In the genomic region with DNA sequence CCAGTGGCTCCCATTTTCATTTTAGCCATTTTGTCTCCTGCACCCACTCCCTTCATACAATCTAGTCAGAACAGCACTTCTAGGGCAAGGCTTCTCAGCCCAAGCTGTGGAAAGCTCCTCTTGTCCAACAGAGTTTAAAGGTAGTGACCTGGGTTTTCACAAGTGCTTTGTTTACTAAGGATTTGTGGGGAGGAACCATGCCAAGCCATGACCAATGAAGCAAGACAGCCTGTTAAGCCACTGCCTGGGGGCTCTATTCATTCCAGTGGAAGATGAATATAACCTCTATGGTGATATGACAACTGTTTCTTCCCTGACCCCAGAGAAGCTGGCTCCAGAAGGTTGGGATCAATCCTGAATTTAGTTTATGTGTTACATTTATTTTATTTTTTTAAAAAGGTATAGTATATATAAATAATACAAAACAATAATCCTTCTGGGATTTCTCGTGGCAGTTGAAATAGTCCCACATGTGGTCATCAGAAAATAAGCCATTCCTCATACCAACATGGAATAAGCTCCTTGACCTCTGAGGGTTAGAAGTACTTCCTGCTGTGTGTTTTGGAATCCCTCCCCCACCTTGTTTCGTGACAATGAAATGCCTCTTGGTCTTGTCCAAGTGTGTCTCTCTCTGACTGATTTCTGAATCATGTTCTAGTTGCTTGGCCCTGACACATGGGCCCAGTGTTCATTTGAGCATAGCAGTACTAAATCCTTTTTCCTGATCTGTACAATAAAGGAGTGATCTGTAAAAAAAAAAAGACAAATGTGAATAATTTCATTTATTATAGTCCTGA, we compare ENCODE assay signal across 11 cellular contexts. TPM values are rescaled to one million over a fixed set of nuclear protein-coding genes. Genes with fewer than 3 reads are reported as not detected.
A peak's percentile ranks its signal among the peaks of the same experiment; 100 is the strongest.
DNase-seq lines count a peak whose midpoint lies in the region; ATAC-seq, FAIRE-seq and TF ChIP-seq lines count a peak whose summit lies in the region.
"Had no signal": no experiment of that assay in that cellular context is flagged by ENCODE, and none has a peak within 500 bp of the region (broad histone marks: within the 10 kb centered on the region; RNA-seq: fewer than 3 reads in every experiment).

No MANE protein-coding gene starts in this region.

- ATAC-seq in memory B cell (ENCODE audit: low read depth) (no peak), HG02588 (IDR thresholded peaks at IDR 0.05; ENCODE audit: unreplicated experiment) (no peak), GM21381 (IDR thresholded peaks at IDR 0.05; ENCODE audit: unreplicated experiment) (no peak)
- ATAC-seq: heart right ventricle had no signal

- no peak overlapping the region for H3K4me3 ChIP-seq in MG63
- no peak overlapping the region for H3K4me3 ChIP-seq in bronchial epithelial cell (ENCODE audit: low read depth, low read length)
- H3K4me3 ChIP-seq: heart right ventricle had no signal

- H3K4me1 Mint-ChIP-seq in memory B cell = peaks cover 15% of the 10 kb centered on the region

- FAIRE-seq in bronchial epithelial cell (lab: Jason Lieb, UNC) = no peak

- H3K27me3 ChIP-seq in MG63 (no peaks in the 10 kb centered on the region), bronchial epithelial cell (ENCODE audit: control insufficient read depth, insufficient read depth, low read length) (no peaks in the 10 kb centered on the region)
- H3K27me3 ChIP-seq: heart right ventricle, neutrophil had no signal

- TF ChIP-seq CTCF in bronchial epithelial cell (IDR thresholded peaks at IDR 0.05; ENCODE audit: insufficient read depth, low read length, severe bottlenecking) = no peak

- H3K36me3 ChIP-seq in MG63 (no peaks in the 10 kb centered on the region), bronchial epithelial cell (ENCODE audit: control insufficient read depth, insufficient read depth, low read length) (no peaks in the 10 kb centered on the region)
- H3K36me3 ChIP-seq: neutrophil had no signal

- H3K27ac Mint-ChIP-seq in memory B cell = peak overlapping the region; percentile 16

- H3K9me3 ChIP-seq in MG63 = no peaks in the 10 kb centered on the region
- H3K9me3 ChIP-seq: heart right ventricle, neutrophil had no signal

- peak; percentile 6 for DNase-seq in COLO668 (lab: John Stamatoyannopoulos, UW; ENCODE audit: unreplicated experiment)
- peak; percentile 86 for DNase-seq in MG63
- peak; percentile 91 for DNase-seq in bronchial epithelial cell (ENCODE audit: low read depth)
- DNase-seq in memory B cell (ENCODE audit: low spot score in 2 of 2) = no peak
- no peak for DNase-seq in activated T-cell treated with anti-CD3 and anti-CD28 coated beads, Interleukin-2, amount 50 U/mL, for 48 hours
- no peak for DNase-seq in hippocampal formation (lab: John Stamatoyannopoulos, UW)
- DNase-seq: activated naive CD4-positive, alpha-beta T cell treated with anti-CD3 and anti-CD28 coated beads, Interleukin-2, amount 50 U/mL, for 16 hours; heart right ventricle had no signal

- H3K36me3 Mint-ChIP-seq in memory B cell = no peaks in the 10 kb centered on the region

- H3K27me3 Mint-ChIP-seq in memory B cell = no peaks in the 10 kb centered on the region

- H3K9me3 Mint-ChIP-seq in memory B cell = no peaks in the 10 kb centered on the region

- H3K4me3 Mint-ChIP-seq in memory B cell = no peak overlapping the region

RNA-seq across cellular contexts. Expression of gene THUMPD3, which starts 13.3 kb away (rescaled TPM):
- total RNA-seq in MG63 (2014; rRNA removed; shearing (Covaris generic); ENCODE audit: low replicate concordance) = 31.3 and 101 TPM in 2 replicates
- 68.2 and 74.5 TPM in 2 replicates for total RNA-seq in bronchial epithelial cell

RNA-seq across cellular contexts. Expression of gene SETD5, which starts 47.9 kb away (rescaled TPM):
- total RNA-seq in MG63 (2014; rRNA removed; shearing (Covaris generic); ENCODE audit: low replicate concordance) = 18.4 and 33.9 TPM in 2 replicates
- total RNA-seq in bronchial epithelial cell = 44.5 and 53.7 TPM in 2 replicates

Comparison
In these comparisons a context has a peak if more than half of its experiments do, and no peak if none do; other contexts are left out.
1. DNase-seq: peak in COLO668 (single experiment), MG63 (single experiment) and bronchial epithelial cell (single experiment); none in memory B cell (0 of 2), activated T-cell treated with anti-CD3 and anti-CD28 coated beads, Interleukin-2, amount 50 U/mL, for 48 hours (0 of 2) and hippocampal formation (0 of 2).